Comparison of ENCODE assay signal across 15 cellular contexts in the genomic region with DNA sequence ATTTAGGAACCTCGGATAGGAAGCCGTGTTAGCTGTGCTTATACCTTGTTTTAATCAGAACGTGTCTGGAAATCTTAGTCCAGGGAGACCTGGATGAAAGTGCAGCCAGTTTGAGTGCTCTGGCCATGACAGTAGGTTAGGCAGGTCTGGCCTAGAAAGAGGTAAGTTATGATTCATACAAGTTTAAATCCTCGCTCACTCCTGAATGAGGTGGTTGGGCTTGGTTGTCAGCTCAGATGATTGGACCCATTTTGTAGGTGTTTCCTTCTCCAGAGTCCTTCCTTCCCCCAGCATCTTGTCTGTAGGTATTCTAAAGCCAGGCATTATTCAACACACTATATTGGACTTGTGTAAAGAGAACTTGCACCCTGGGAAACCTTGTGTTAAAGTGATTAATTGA.
"Had no signal": no experiment of that assay in that cellular context is flagged by ENCODE, and none has a peak within 500 bp of the region (broad histone marks: within the 10 kb centered on the region; RNA-seq: fewer than 3 reads in every experiment).

No MANE protein-coding gene starts in this region.

- H3K9me3 ChIP-seq: lower lobe of right lung, testis had no signal

- H3K27ac ChIP-seq: dorsolateral prefrontal cortex, lower lobe of right lung, testis had no signal

- H3K4me1 ChIP-seq: lower lobe of right lung had no signal

- FAIRE-seq: endometrium had no signal

- H3K4me3 ChIP-seq: dorsolateral prefrontal cortex, lower lobe of right lung, testis had no signal

- ATAC-seq: activated CD4-positive, CD25-positive, alpha-beta regulatory T cell treated with anti-CD3 and anti-CD28 coated beads, Interleukin-2, amount 50 U/mL, for 24 hours; lower lobe of right lung; naive thymus-derived CD4-positive, alpha-beta T cell had no signal

- DNase-seq: activated gamma-delta T cell treated with Interleukin-2 at 50 U/mL for 16 hours; activated naive CD8-positive, alpha-beta T cell treated with anti-CD3 and anti-CD28 coated beads, Interleukin-2, amount 10 ng/mL, durations not matched to agents 7 days and 5 days; activated T-cell treated with anti-CD3 and anti-CD28 coated beads, Interleukin-2, amount 50 U/mL, for 48 hours; anterior cingulate cortex; foreskin melanocyte; lower lobe of right lung; midbrain; naive thymus-derived CD4-positive, alpha-beta T cell; nucleus accumbens; stimulated activated CD4-positive, alpha-beta T cell treated with anti-CD3 and anti-CD28 coated beads, Interleukin-15, amount 100 ng/mL, for 24 hours; stimulated activated CD4-positive, alpha-beta T cell treated with anti-CD3 and anti-CD28 coated beads, Interleukin-4, amount 100 ng/mL, for 24 hours; testis had no signal

- H3K36me3 ChIP-seq: lower lobe of right lung had no signal

- H3K27me3 ChIP-seq: dorsolateral prefrontal cortex, testis had no signal
